In the genomic region with DNA sequence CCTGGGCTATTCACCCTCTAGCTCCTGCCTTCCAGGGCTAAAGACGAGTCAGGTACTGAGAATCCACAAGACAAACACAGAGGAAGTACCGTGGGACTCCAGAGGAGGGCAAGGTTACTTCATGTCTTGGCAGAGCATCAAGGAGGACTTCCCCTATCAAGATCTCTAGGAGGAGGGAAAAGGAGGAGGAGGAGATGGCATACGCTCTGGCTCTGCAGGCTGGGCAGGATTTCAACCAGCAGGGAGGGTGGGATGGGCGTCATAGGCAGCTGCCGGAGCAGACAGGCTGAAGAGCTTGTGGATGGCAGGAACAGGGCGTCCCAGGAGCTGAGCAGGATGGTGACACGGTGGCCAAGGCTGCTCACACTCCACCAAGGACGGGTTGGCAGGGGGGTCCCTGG, we compare ENCODE assay signal across 8 cellular contexts. TPM values are rescaled to one million over a fixed set of nuclear protein-coding genes. Genes with fewer than 3 reads are reported as not detected.
DNase-seq lines count a peak whose midpoint lies in the region; ATAC-seq, FAIRE-seq and TF ChIP-seq lines count a peak whose summit lies in the region.

No MANE protein-coding gene starts in this region.

- H3K27ac ChIP-seq in A673 (ENCODE audit: low read depth, low read length, poor library complexity, severe bottlenecking), result no peak overlapping the region

- 0 out of 2 replicates have a peak, but pooled peaks have one; percentile 17 for TF ChIP-seq CTCF in A673 (conservative IDR thresholded peaks at IDR 0.05; ENCODE audit: low read depth, low read length)
- peak; percentile 18 for TF ChIP-seq CTCF in HFF-Myc (IDR thresholded peaks at IDR 0.05; ENCODE audit: low read depth, low read length, missing control alignments)

- FAIRE-seq in frontal cortex (lab: Jason Lieb, UNC), result no peak

- H3K27me3 ChIP-seq in A673 (replicated peaks; ENCODE audit: insufficient read depth, low read depth, low read length, poor library complexity), result no peaks in the 10 kb centered on the region

- CTCF ChIA-PET in A673 (lab: Charles Lee), result no interaction called here

- POLR2A ChIA-PET in A673 (lab: Charles Lee; ENCODE audit: low non-redundant PET), result interaction anchor here (0.7 kb wide), 1 partner anchor 22 kb away, joined by 3 read pairs; the partner anchor contains the start of gene STYXL1

- no peaks in the 10 kb centered on the region for H3K4me1 Mint-ChIP-seq in activated T-cell treated with anti-CD3 and anti-CD28 coated beads, Interleukin-2, amount 50 U/mL, for 72 hours (ENCODE audit: low read depth)

- H3K4me1 ChIP-seq in A673 (ENCODE audit: insufficient read depth, low read length, poor library complexity, severe bottlenecking), result peaks cover 6% of the 10 kb centered on the region

- H3K27me3 Mint-ChIP-seq in activated T-cell treated with anti-CD3 and anti-CD28 coated beads, Interleukin-2, amount 50 U/mL, for 72 hours (ENCODE audit: low read depth), result no peaks in the 10 kb centered on the region

- no TSS peak for BruUV-seq in A673 (replicated peaks; lab: Mats Ljungman, UMichigan)

- H3K9me3 ChIP-seq in A673 (ENCODE audit: low read depth, low read length, poor library complexity, severe bottlenecking), result no peaks in the 10 kb centered on the region

- ATAC-seq in GM21423 (IDR thresholded peaks at IDR 0.05; ENCODE audit: unreplicated experiment), result no peak
- ATAC-seq in activated CD4-positive, CD25-positive, alpha-beta regulatory T cell treated with anti-CD3 and anti-CD28 coated beads, Interleukin-2, amount 50 U/mL, for 24 hours, result no peak
- no peak for ATAC-seq in activated T-cell treated with anti-CD3 and anti-CD28 coated beads, Interleukin-2, amount 50 U/mL, for 72 hours (replicated peaks in 1 of 2)

- H3K4me3 Mint-ChIP-seq in activated T-cell treated with anti-CD3 and anti-CD28 coated beads, Interleukin-2, amount 50 U/mL, for 72 hours, result no peak overlapping the region

- H3K36me3 Mint-ChIP-seq in activated T-cell treated with anti-CD3 and anti-CD28 coated beads, Interleukin-2, amount 50 U/mL, for 72 hours (ENCODE audit: insufficient read depth in 2 of 2), result peaks cover 3 to 17% of the 10 kb centered on the region in 2 donors

- no peaks in the 10 kb centered on the region for H3K9me3 Mint-ChIP-seq in activated T-cell treated with anti-CD3 and anti-CD28 coated beads, Interleukin-2, amount 50 U/mL, for 72 hours

- H3K4me3 ChIP-seq in A673 (ENCODE audit: low read depth, low read length, poor library complexity, severe bottlenecking) (no peak overlapping the region), HFF-Myc (replicated peaks; ENCODE audit: low read depth, low read length) (no peak overlapping the region)

- intact Hi-C loops in A673 (cut with micrococcal nuclease; ENCODE audit: unreplicated experiment), result no loop called here

- DNase-seq in A673 (ENCODE audit: low spot score) (peak; percentile 74), HFF-Myc (ENCODE audit: extremely low read depth, low read depth) (peak; percentile 72), SKM-1 (lab: John Stamatoyannopoulos, UW; ENCODE audit: unreplicated experiment) (peak; percentile 54), frontal cortex (ENCODE audit: low spot score in 2 of 2) (peak; percentile 27 to 47), pulmonary artery endothelial cell (ENCODE audit: low read depth, low spot score) (peak; percentile 49)
- no peak for DNase-seq in activated T-cell treated with anti-CD3 and anti-CD28 coated beads, Interleukin-2, amount 50 U/mL, for 72 hours

- H3K36me3 ChIP-seq in A673 (ENCODE audit: insufficient read depth, low read length, poor library complexity, severe bottlenecking), result peaks cover 28% of the 10 kb centered on the region

- no peak overlapping the region for H3K27ac Mint-ChIP-seq in activated T-cell treated with anti-CD3 and anti-CD28 coated beads, Interleukin-2, amount 50 U/mL, for 72 hours

RNA-seq across cellular contexts. Expression of gene MDH2, which starts 21.3 kb away (rescaled TPM):
- total RNA-seq in A673 (2021) (316 and 343 TPM in 2 replicates), frontal cortex (34.6 TPM), pulmonary artery endothelial cell (36.2 and 51.6 TPM in 2 replicates)
- total RNA-seq in activated T-cell treated with anti-CD3 and anti-CD28 coated beads, Interleukin-2, amount 50 U/mL, for 72 hours, result 100 to 1,000 TPM; 162 to 170 TPM

RNA-seq across cellular contexts. Expression of gene STYXL1, which starts 21.4 kb away (rescaled TPM):
- total RNA-seq in A673 (2021), result 36.3 and 40.3 TPM in 2 replicates
- total RNA-seq in frontal cortex, result 16.3 TPM
- total RNA-seq in pulmonary artery endothelial cell, result 31.1 and 34.8 TPM in 2 replicates
- 10 to 100 TPM; 52.0 to 54.6 TPM for total RNA-seq in activated T-cell treated with anti-CD3 and anti-CD28 coated beads, Interleukin-2, amount 50 U/mL, for 72 hours

Comparison
In these comparisons a context has a peak if more than half of its experiments do, and no peak if none do; other contexts are left out.
1. DNase-seq: peak in A673 (single experiment), HFF-Myc (single experiment), SKM-1 (single experiment), frontal cortex (2 of 2) and pulmonary artery endothelial cell (single experiment); none in activated T-cell treated with anti-CD3 and anti-CD28 coated beads, Interleukin-2, amount 50 U/mL, for 72 hours (0 of 2).